ENCODE assay signal across 9 cellular contexts in the genomic region with DNA sequence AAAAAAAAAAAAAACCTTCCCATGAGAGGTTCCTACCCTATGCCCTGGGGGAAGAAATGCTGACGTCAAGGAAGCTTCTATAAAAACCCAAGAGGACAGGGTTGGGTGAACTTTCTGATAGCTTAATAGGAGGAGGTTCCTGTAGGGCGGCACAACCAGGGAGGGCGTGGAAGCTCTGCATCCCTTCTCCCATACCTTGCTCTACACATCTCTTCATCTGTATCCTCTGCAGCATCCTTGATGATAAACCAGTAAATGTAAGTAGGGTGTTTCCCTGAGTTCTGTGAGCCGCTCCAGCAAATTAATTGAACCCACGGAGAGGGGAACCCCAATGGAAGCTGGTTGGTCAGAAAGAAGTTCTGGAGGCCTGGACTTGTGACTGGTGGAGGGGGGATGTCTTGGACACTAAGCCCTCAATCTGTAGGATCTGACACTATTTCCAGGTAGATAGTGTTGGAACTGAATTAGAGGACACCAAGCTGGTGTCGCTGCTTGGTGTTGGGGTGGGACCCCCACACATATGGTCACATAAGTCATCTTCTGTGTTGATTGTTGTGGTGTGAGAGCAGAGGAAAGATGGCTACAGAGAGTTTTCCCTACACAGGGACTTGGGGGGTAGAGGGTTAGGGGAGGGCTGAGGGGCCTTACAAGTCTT.
DNase-seq lines count a peak whose midpoint lies in the region; ATAC-seq, FAIRE-seq and TF ChIP-seq lines count a peak whose summit lies in the region.
"Had no signal": no experiment of that assay in that cellular context is flagged by ENCODE, and none has a peak within 500 bp of the region (broad histone marks: within the 10 kb centered on the region; RNA-seq: fewer than 3 reads in every experiment).

No MANE protein-coding gene starts in this region.

- peak; percentile 36 to 61; a peak in 2 of 4 replicates for TF ChIP-seq EP300 in GM12878 (IDR thresholded peaks at IDR 0.05; ENCODE audit: borderline replicate concordance in 1 of 2, control insufficient read depth in 1 of 2, low read depth in 2 of 2, low read length in 2 of 2)

- no peaks in the 10 kb centered on the region for H3K27me3 Mint-ChIP-seq in WTC11 (ENCODE audit: low read depth)

- ATAC-seq in GM18909 (IDR thresholded peaks at IDR 0.05; ENCODE audit: poor library complexity, unreplicated experiment) (peak; percentile 54), HG03095 (IDR thresholded peaks at IDR 0.05; ENCODE audit: unreplicated experiment) (peak; percentile 33), GM12878 (peak; percentile 68), WTC11 (no peak)

- peak overlapping the region; percentile 92 for H3K4me2 ChIP-seq in GM12878 (ENCODE audit: control insufficient read depth, insufficient read depth)

- H3K27ac Mint-ChIP-seq in WTC11: no peak overlapping the region

- peak overlapping the region; percentile 85 for H3K9ac ChIP-seq in GM12878 (ENCODE audit: control insufficient read depth, insufficient read depth, low read length)

- peaks cover 28% of the 10 kb centered on the region for H3K4me1 Mint-ChIP-seq in WTC11

- H3K4me3 Mint-ChIP-seq in WTC11: no peak overlapping the region

- H3K36me3 Mint-ChIP-seq in WTC11: peaks cover 19% of the 10 kb centered on the region

- H3K4me3 ChIP-seq in GM12878 (peak overlapping the region; percentile 68), H7 (ENCODE audit: insufficient read depth, low read depth, low read length) (no peak overlapping the region)

- peaks cover 86% of the 10 kb centered on the region for H3K79me2 ChIP-seq in GM12878 (ENCODE audit: control insufficient read depth, insufficient read depth, low read length)

- TF ChIP-seq CTCF in GM12878 (IDR thresholded peaks at IDR 0.05 in 2 of 3, conservative IDR thresholded peaks at IDR 0.05 in 1 of 3; ENCODE audit: control insufficient read depth in 2 of 3, extremely low read depth in 1 of 3, insufficient read depth in 1 of 3, low read depth in 3 of 3, low read length in 3 of 3) (no peak), WTC11 (IDR thresholded peaks at IDR 0.05) (no peak)

- POLR2A ChIA-PET in GM12878 (lab: Charles Lee) (interaction anchor here (0.5 to 10.2 kb wide), 16 partner anchors 8 to 780 kb away, joined by 3 to 137 read pairs (median 4); no protein-coding TSS in a partner anchor), WTC11 (lab: Charles Lee) (no interaction called here)

- SMC1A ChIA-PET in GM12878 (lab: Charles Lee; ENCODE audit: uncharacterized antibody, unreplicated experiment): interaction anchor here (0.7 to 4.1 kb wide), 18 partner anchors 9 to 89 kb away, joined by 3 to 56 read pairs (median 6); no protein-coding TSS in a partner anchor

- H2AFZ ChIP-seq in GM12878 (ENCODE audit: control insufficient read depth, low read depth, low read length): no peak overlapping the region

- FAIRE-seq in GM12878 (lab: Jason Lieb, UNC): no peak
- FAIRE-seq: G401.6 had no signal

- peak overlapping the region; percentile 94 for H3K27ac ChIP-seq in GM12878 (ENCODE audit: control insufficient read depth, insufficient read depth)

- H3K27me3 ChIP-seq in GM12878 (replicated peaks in 1 of 2; ENCODE audit: control insufficient read depth in 2 of 2, insufficient read depth in 2 of 2, low read length in 1 of 2): no peaks in the 10 kb centered on the region
- H3K27me3 ChIP-seq in H7 (ENCODE audit: control insufficient read depth, insufficient read depth, low read length): no peaks in the 10 kb centered on the region

- RAD21 ChIA-PET in GM12878 (lab: Charles Lee; ENCODE audit: unreplicated experiment): interaction anchor here (0.6 to 2.7 kb wide), 21 partner anchors 10 to 172 kb away, joined by 3 to 38 read pairs (median 5); partner anchors contain the start of gene RPL39L

- peaks cover 0 to 13% of the 10 kb centered on the region in 2 experiments; a peak in 1 of 4 replicates for H3K36me3 ChIP-seq in GM12878 (ENCODE audit: control insufficient read depth in 2 of 2, insufficient read depth in 2 of 2, low read length in 1 of 2)
- H3K36me3 ChIP-seq in H7 (replicated peaks; ENCODE audit: control insufficient read depth, insufficient read depth, low read length): peaks cover 1% of the 10 kb centered on the region

- in situ Hi-C loops in GM12878 (cut with MboI): no loop called here

- TF ChIP-seq RAD21 in GM12878 (IDR thresholded peaks at IDR 0.05; ENCODE audit: insufficient read depth, low read depth, low read length): 0 out of 2 replicates have a peak, but pooled peaks have one; percentile 5

- TSS peak; percentile 67 for BruUV-seq in GM12878 (replicated peaks; lab: Mats Ljungman, UMichigan)

- H4K20me1 ChIP-seq in GM12878 (ENCODE audit: control insufficient read depth, insufficient read depth): no peaks in the 10 kb centered on the region

- TF ChIP-seq POLR2A in GM12878 (IDR thresholded peaks at IDR 0.05; ENCODE audit: low read depth, low read length): peak; percentile 80

- intact Hi-C loops in GM12878 (cut with micrococcal nuclease; ENCODE audit: unreplicated experiment): loop anchor here (5.0 to 10.0 kb wide), 4 partner anchors 237 to 1087 kb away; partner anchors contain the start of genes EIF4A2, TBCCD1 and TRA2B

- CTCF ChIA-PET in GM12878 (lab: Yijun Ruan, JAX) (interaction anchor here (0.6 to 2.0 kb wide), 12 partner anchors 9 to 173 kb away, joined by 3 to 6 read pairs (median 3); no protein-coding TSS in a partner anchor), WTC11 (lab: Charles Lee) (interaction anchor here (0.5 to 1.0 kb wide), 4 partner anchors 36 to 425 kb away, joined by 3 to 4 read pairs (median 3); no protein-coding TSS in a partner anchor)

- no peaks in the 10 kb centered on the region for H3K9me3 ChIP-seq in GM12878 (replicated peaks; ENCODE audit: control insufficient read depth, insufficient read depth, low read length)

- DNase-seq in EH (ENCODE audit: low read depth) (peak; percentile 17), GM12878 (ENCODE audit: low read depth, low spot score) (peak; percentile 85), H7 (no peak), SKM-1 (lab: John Stamatoyannopoulos, UW; ENCODE audit: unreplicated experiment) (no peak), NCI-H446 treated with DMSO at 0.1 percent for 48 hours (lab: John Stamatoyannopoulos, UW) (no peak), WTC11 (ENCODE audit: low spot score) (no peak)

- 4% methylated on average over 6 of the region's 6 CpGs for WGBS in GM12878 (ENCODE audit: insufficient coverage, insufficient replicate concordance, low lambda C conversion rate, missing lambda C conversion rate)

- H3K9me3 Mint-ChIP-seq in WTC11: peaks cover 5% of the 10 kb centered on the region

- H3K4me1 ChIP-seq in GM12878 (ENCODE audit: control insufficient read depth, insufficient read depth, low read length): peaks cover 30% of the 10 kb centered on the region

TF ChIP-seq in GM12878, 131 proteins besides CTCF, POLR2A, EP300 and RAD21 (continues in another document):
- 0 out of 2 replicates have a peak, but pooled peaks have one; percentile 33 for TF ChIP-seq WRNIP1 (IDR thresholded peaks at IDR 0.05; ENCODE audit: borderline replicate concordance, low read depth, low read length)
- TF ChIP-seq RELB (IDR thresholded peaks at IDR 0.05; ENCODE audit: low read depth): peak; percentile 73; the same call in 1 of the 2 replicates
- no peak for TF ChIP-seq RB1 (IDR thresholded peaks at IDR 0.05; ENCODE audit: borderline replicate concordance)

TF ChIP-seq in WTC11, 78 proteins besides CTCF, POLR2A, EP300 and RAD21 (continues in another document):
- TF ChIP-seq ZNF425 (CRISPR knock-in tag; conservative IDR thresholded peaks at IDR 0.05): no peak
- TF ChIP-seq, protein P1, sequence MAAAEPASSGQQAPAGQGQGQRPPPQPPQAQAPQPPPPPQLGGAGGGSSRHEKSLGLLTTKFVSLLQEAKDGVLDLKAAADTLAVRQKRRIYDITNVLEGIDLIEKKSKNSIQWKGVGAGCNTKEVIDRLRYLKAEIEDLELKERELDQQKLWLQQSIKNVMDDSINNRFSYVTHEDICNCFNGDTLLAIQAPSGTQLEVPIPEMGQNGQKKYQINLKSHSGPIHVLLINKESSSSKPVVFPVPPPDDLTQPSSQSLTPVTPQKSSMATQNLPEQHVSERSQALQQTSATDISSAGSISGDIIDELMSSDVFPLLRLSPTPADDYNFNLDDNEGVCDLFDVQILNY (CRISPR knock-in tag; IDR thresholded peaks at IDR 0.05): no peak
- TF ChIP-seq MAX (CRISPR knock-in tag; IDR thresholded peaks at IDR 0.05): no peak
- no peak for TF ChIP-seq ZNF423 (CRISPR knock-in tag; IDR thresholded peaks at IDR 0.05)
- TF ChIP-seq, protein P2, sequence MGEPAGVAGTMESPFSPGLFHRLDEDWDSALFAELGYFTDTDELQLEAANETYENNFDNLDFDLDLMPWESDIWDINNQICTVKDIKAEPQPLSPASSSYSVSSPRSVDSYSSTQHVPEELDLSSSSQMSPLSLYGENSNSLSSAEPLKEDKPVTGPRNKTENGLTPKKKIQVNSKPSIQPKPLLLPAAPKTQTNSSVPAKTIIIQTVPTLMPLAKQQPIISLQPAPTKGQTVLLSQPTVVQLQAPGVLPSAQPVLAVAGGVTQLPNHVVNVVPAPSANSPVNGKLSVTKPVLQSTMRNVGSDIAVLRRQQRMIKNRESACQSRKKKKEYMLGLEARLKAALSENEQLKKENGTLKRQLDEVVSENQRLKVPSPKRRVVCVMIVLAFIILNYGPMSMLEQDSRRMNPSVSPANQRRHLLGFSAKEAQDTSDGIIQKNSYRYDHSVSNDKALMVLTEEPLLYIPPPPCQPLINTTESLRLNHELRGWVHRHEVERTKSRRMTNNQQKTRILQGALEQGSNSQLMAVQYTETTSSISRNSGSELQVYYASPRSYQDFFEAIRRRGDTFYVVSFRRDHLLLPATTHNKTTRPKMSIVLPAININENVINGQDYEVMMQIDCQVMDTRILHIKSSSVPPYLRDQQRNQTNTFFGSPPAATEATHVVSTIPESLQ (CRISPR knock-in tag; IDR thresholded peaks at IDR 0.05): no peak
- TF ChIP-seq ATF1 (CRISPR knock-in tag; IDR thresholded peaks at IDR 0.05): no peak

Comparison
In these comparisons a context has a peak if more than half of its experiments do, and no peak if none do; other contexts are left out.
1. DNase-seq: peak in EH (single experiment) and GM12878 (single experiment); none in H7 (single experiment), SKM-1 (single experiment), NCI-H446 treated with DMSO at 0.1 percent for 48 hours (single experiment) and WTC11 (single experiment).